2 cellular contexts compared by ENCODE assay signal in the genomic region with DNA sequence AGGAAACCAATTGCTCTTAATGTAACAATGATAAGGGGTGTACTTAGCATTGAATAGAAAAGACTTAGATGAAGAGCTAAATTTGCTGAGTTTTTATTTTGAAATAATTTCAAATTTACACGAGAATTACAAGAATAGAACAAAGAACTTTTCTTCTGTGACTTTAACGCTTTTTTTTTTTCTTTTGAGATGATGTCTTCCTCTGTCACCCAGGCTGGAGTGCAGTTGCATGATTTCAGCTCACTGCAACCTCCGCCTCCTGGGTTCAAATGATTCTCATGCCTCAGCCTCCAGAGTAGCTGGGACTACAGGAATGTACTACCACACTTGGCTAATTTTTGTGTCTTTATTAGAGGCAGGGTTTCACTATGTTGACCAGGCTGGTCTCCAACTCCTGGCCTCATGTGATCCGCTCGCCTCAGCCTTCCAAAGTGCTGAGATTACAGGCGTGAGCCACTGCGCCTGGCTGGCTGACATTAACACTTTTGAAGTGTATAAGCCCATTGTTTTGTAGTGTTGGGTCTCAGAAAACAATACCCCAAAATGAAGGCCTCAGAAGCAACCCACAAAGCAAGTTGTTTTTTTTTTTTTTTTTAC.
A peak's percentile ranks its signal among the peaks of the same experiment; 100 is the strongest.
TF ChIP-seq lines count a peak whose summit lies in the region.

No MANE protein-coding gene starts in this region.

TF ChIP-seq in WTC11, 78 proteins besides CTCF, POLR2A, EP300 and RAD21:
- TF ChIP-seq, protein P1, sequence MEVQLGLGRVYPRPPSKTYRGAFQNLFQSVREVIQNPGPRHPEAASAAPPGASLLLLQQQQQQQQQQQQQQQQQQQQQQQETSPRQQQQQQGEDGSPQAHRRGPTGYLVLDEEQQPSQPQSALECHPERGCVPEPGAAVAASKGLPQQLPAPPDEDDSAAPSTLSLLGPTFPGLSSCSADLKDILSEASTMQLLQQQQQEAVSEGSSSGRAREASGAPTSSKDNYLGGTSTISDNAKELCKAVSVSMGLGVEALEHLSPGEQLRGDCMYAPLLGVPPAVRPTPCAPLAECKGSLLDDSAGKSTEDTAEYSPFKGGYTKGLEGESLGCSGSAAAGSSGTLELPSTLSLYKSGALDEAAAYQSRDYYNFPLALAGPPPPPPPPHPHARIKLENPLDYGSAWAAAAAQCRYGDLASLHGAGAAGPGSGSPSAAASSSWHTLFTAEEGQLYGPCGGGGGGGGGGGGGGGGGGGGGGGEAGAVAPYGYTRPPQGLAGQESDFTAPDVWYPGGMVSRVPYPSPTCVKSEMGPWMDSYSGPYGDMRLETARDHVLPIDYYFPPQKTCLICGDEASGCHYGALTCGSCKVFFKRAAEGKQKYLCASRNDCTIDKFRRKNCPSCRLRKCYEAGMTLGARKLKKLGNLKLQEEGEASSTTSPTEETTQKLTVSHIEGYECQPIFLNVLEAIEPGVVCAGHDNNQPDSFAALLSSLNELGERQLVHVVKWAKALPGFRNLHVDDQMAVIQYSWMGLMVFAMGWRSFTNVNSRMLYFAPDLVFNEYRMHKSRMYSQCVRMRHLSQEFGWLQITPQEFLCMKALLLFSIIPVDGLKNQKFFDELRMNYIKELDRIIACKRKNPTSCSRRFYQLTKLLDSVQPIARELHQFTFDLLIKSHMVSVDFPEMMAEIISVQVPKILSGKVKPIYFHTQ (CRISPR knock-in tag; IDR thresholded peaks at IDR 0.05) = no peak
- no peak for TF ChIP-seq NR3C1 (CRISPR knock-in tag; conservative IDR thresholded peaks at IDR 0.05; ENCODE audit: low read depth)

TF ChIP-seq in HepG2, 621 proteins besides CTCF, POLR2A, EP300 and RAD21:
- TF ChIP-seq IRF2 (CRISPR knock-in tag; IDR thresholded peaks at IDR 0.05) = no peak
- TF ChIP-seq REPIN1 (CRISPR knock-in tag; IDR thresholded peaks at IDR 0.05; ENCODE audit: borderline replicate concordance, low read depth) = no peak
- TF ChIP-seq KLF13 (CRISPR knock-in tag; IDR thresholded peaks at IDR 0.05) = no peak
- no peak for TF ChIP-seq NAIF1 (CRISPR knock-in tag; IDR thresholded peaks at IDR 0.05; ENCODE audit: borderline replicate concordance)
- no peak for TF ChIP-seq ZNF615 (CRISPR knock-in tag; IDR thresholded peaks at IDR 0.05; ENCODE audit: borderline replicate concordance)
- no peak for TF ChIP-seq NONO (IDR thresholded peaks at IDR 0.05)
- TF ChIP-seq NONO (CRISPR knock-in tag; conservative IDR thresholded peaks at IDR 0.05) = no peak
- TF ChIP-seq ZBTB38 (CRISPR knock-in tag; IDR thresholded peaks at IDR 0.05) = peak; percentile 14; the same call in 1 of the 2 replicates
- TF ChIP-seq, protein P2, sequence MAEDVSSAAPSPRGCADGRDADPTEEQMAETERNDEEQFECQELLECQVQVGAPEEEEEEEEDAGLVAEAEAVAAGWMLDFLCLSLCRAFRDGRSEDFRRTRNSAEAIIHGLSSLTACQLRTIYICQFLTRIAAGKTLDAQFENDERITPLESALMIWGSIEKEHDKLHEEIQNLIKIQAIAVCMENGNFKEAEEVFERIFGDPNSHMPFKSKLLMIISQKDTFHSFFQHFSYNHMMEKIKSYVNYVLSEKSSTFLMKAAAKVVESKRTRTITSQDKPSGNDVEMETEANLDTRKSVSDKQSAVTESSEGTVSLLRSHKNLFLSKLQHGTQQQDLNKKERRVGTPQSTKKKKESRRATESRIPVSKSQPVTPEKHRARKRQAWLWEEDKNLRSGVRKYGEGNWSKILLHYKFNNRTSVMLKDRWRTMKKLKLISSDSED (CRISPR knock-in tag; IDR thresholded peaks at IDR 0.05) = no peak
- TF ChIP-seq SOX5 (CRISPR knock-in tag; IDR thresholded peaks at IDR 0.05; ENCODE audit: borderline replicate concordance) = no peak
- no peak for TF ChIP-seq NRL (CRISPR knock-in tag; IDR thresholded peaks at IDR 0.05; ENCODE audit: borderline replicate concordance)
- TF ChIP-seq ZNF331 (CRISPR knock-in tag; IDR thresholded peaks at IDR 0.05) = no peak
- TF ChIP-seq, protein P3, sequence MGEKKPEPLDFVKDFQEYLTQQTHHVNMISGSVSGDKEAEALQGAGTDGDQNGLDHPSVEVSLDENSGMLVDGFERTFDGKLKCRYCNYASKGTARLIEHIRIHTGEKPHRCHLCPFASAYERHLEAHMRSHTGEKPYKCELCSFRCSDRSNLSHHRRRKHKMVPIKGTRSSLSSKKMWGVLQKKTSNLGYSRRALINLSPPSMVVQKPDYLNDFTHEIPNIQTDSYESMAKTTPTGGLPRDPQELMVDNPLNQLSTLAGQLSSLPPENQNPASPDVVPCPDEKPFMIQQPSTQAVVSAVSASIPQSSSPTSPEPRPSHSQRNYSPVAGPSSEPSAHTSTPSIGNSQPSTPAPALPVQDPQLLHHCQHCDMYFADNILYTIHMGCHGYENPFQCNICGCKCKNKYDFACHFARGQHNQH (CRISPR knock-in tag; IDR thresholded peaks at IDR 0.05) = no peak
- TF ChIP-seq FOXJ3 (CRISPR knock-in tag; IDR thresholded peaks at IDR 0.05; ENCODE audit: borderline replicate concordance) = no peak
- no peak for TF ChIP-seq TBX3 (IDR thresholded peaks at IDR 0.05; ENCODE audit: borderline replicate concordance)
- TF ChIP-seq ISX (CRISPR knock-in tag; conservative IDR thresholded peaks at IDR 0.05) = no peak
- no peak for TF ChIP-seq ZNF296 (CRISPR knock-in tag; conservative IDR thresholded peaks at IDR 0.05)
- TF ChIP-seq, protein P4, sequence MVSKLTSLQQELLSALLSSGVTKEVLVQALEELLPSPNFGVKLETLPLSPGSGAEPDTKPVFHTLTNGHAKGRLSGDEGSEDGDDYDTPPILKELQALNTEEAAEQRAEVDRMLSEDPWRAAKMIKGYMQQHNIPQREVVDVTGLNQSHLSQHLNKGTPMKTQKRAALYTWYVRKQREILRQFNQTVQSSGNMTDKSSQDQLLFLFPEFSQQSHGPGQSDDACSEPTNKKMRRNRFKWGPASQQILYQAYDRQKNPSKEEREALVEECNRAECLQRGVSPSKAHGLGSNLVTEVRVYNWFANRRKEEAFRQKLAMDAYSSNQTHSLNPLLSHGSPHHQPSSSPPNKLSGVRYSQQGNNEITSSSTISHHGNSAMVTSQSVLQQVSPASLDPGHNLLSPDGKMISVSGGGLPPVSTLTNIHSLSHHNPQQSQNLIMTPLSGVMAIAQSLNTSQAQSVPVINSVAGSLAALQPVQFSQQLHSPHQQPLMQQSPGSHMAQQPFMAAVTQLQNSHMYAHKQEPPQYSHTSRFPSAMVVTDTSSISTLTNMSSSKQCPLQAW (CRISPR knock-in tag; IDR thresholded peaks at IDR 0.05) = 0 out of 2 replicates have a peak, but pooled peaks have one; percentile 2
- 0 out of 2 replicates have a peak, but pooled peaks have one; percentile 15 for TF ChIP-seq TEAD2 (CRISPR knock-in tag; IDR thresholded peaks at IDR 0.05)
- TF ChIP-seq PTBP1 (IDR thresholded peaks at IDR 0.05; ENCODE audit: low read depth, low read length, poor library complexity, severe bottlenecking) = no peak
- TF ChIP-seq ZZZ3 (CRISPR knock-in tag; IDR thresholded peaks at IDR 0.05; ENCODE audit: borderline replicate concordance) = no peak
- no peak for TF ChIP-seq ARNT (IDR thresholded peaks at IDR 0.05)
- TF ChIP-seq ZNF839 (CRISPR knock-in tag; IDR thresholded peaks at IDR 0.05; ENCODE audit: borderline replicate concordance) = no peak
- no peak for TF ChIP-seq SCMH1 (CRISPR knock-in tag; IDR thresholded peaks at IDR 0.05; ENCODE audit: borderline replicate concordance)
- TF ChIP-seq, protein P5, sequence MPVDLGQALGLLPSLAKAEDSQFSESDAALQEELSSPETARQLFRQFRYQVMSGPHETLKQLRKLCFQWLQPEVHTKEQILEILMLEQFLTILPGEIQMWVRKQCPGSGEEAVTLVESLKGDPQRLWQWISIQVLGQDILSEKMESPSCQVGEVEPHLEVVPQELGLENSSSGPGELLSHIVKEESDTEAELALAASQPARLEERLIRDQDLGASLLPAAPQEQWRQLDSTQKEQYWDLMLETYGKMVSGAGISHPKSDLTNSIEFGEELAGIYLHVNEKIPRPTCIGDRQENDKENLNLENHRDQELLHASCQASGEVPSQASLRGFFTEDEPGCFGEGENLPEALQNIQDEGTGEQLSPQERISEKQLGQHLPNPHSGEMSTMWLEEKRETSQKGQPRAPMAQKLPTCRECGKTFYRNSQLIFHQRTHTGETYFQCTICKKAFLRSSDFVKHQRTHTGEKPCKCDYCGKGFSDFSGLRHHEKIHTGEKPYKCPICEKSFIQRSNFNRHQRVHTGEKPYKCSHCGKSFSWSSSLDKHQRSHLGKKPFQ (CRISPR knock-in tag; IDR thresholded peaks at IDR 0.05; ENCODE audit: insufficient replicate concordance) = no peak
- TF ChIP-seq ZNF563 (CRISPR knock-in tag; IDR thresholded peaks at IDR 0.05) = 0 out of 2 replicates have a peak, but pooled peaks have one; percentile 10
- peak; percentile 7; the same call in 1 of the 2 replicates for TF ChIP-seq SALL2 (CRISPR knock-in tag; IDR thresholded peaks at IDR 0.05)
- no peak for TF ChIP-seq ELF3 (CRISPR knock-in tag; IDR thresholded peaks at IDR 0.05)
- no peak for TF ChIP-seq SUZ12 (IDR thresholded peaks at IDR 0.05; ENCODE audit: low read depth, low read length)
- no peak for TF ChIP-seq ZNF484 (CRISPR knock-in tag; IDR thresholded peaks at IDR 0.05; ENCODE audit: borderline replicate concordance, low read depth)
- TF ChIP-seq ZFY (CRISPR knock-in tag; IDR thresholded peaks at IDR 0.05) = 0 out of 2 replicates have a peak, but pooled peaks have one; percentile 2
- TF ChIP-seq, protein P6, sequence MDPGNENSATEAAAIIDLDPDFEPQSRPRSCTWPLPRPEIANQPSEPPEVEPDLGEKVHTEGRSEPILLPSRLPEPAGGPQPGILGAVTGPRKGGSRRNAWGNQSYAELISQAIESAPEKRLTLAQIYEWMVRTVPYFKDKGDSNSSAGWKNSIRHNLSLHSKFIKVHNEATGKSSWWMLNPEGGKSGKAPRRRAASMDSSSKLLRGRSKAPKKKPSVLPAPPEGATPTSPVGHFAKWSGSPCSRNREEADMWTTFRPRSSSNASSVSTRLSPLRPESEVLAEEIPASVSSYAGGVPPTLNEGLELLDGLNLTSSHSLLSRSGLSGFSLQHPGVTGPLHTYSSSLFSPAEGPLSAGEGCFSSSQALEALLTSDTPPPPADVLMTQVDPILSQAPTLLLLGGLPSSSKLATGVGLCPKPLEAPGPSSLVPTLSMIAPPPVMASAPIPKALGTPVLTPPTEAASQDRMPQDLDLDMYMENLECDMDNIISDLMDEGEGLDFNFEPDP (CRISPR knock-in tag; conservative IDR thresholded peaks at IDR 0.05) = 0 out of 2 replicates have a peak, but pooled peaks have one; percentile 20
- TF ChIP-seq TAF15 (IDR thresholded peaks at IDR 0.05; ENCODE audit: low read depth, low read length, poor library complexity, severe bottlenecking) = no peak
- TF ChIP-seq, protein P7, sequence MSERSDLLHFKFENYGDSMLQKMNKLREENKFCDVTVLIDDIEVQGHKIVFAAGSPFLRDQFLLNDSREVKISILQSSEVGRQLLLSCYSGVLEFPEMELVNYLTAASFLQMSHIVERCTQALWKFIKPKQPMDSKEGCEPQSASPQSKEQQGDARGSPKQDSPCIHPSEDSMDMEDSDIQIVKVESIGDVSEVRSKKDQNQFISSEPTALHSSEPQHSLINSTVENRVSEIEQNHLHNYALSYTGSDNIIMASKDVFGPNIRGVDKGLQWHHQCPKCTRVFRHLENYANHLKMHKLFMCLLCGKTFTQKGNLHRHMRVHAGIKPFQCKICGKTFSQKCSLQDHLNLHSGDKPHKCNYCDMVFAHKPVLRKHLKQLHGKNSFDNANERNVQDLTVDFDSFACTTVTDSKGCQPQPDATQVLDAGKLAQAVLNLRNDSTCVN (CRISPR knock-in tag; IDR thresholded peaks at IDR 0.05; ENCODE audit: borderline replicate concordance) = no peak
- TF ChIP-seq ZFP36L1 (CRISPR knock-in tag; IDR thresholded peaks at IDR 0.05) = no peak
TF ChIP-seq in HepG2: peak in this region for 7.
